Comparison of ENCODE assay signal across 31 cellular contexts in genomic region chr22:20816559-20816958, GRCh38. TPM values are rescaled to one million over a fixed set of nuclear protein-coding genes. Genes with fewer than 3 reads are reported as not detected.
"Had no signal": no experiment of that assay in that cellular context is flagged by ENCODE, and none has a peak within 500 bp of the region (broad histone marks: within the 10 kb centered on the region; RNA-seq: fewer than 3 reads in every experiment).

No MANE protein-coding gene starts in this region.

- H3K79me2 ChIP-seq: hepatocyte had no signal

- H3K27me3 Mint-ChIP-seq: activated naive CD8-positive, alpha-beta T cell treated with anti-CD3 and anti-CD28 coated beads, Interleukin-2, amount 10 ng/mL, durations not matched to agents 7 days and 5 days; naive B cell had no signal

- H3K4me1 Mint-ChIP-seq: mesothelial cell of epicardium, nephron progenitor cell had no signal

- ATAC-seq: gastrocnemius medialis; left cardiac atrium; pancreas; psoas muscle; stimulated activated naive CD8-positive, alpha-beta T cell treated with anti-CD3 and anti-CD28 coated beads, Interleukin-15, Interleukin-2, amounts not matched to agents 100 U/mL and 50 U/mL, for 24 hours had no signal

- H3K9ac ChIP-seq: SK-N-SH had no signal

- H2AFZ ChIP-seq: hepatocyte had no signal

- H3K27ac ChIP-seq: gastrocnemius medialis, hepatocyte, pancreas, psoas muscle, right atrium auricular region, upper lobe of left lung, VCaP had no signal

- H3K27ac Mint-ChIP-seq: activated naive CD8-positive, alpha-beta T cell treated with anti-CD3 and anti-CD28 coated beads, Interleukin-2, amount 10 ng/mL, durations not matched to agents 7 days and 5 days; activated T-helper 2 cell treated with anti-CD3 and anti-CD28 coated beads, Interferon-gamma antibody, Interleukin-2, Interleukin-4, amounts not matched to agents 10 μg/mL and 5 μg/mL and 100 μg/mL, durations not matched to agents 14 hours and 24 hours and 36 hours; mesothelial cell of epicardium; T-helper 1 cell treated with Interleukin-12 subunit alpha and Interleukin-12 subunit beta and Interleukin-4 antibody, amounts not matched to agents 30 μg/mL and 1 μg/mL, for 36 hours had no signal

- H3K4me2 ChIP-seq: hepatocyte, SK-N-SH had no signal

- H3K4me3 Mint-ChIP-seq: activated naive CD8-positive, alpha-beta T cell treated with anti-CD3 and anti-CD28 coated beads, Interleukin-2, amount 10 ng/mL, durations not matched to agents 7 days and 5 days; mesothelial cell of epicardium; naive B cell; nephron progenitor cell; T-helper 1 cell treated with Interleukin-12 subunit alpha and Interleukin-12 subunit beta and Interleukin-4 antibody, amounts not matched to agents 30 μg/mL and 1 μg/mL, for 36 hours had no signal

- H3K4me3 ChIP-seq: gastrocnemius medialis, hepatocyte, pancreas, psoas muscle, right atrium auricular region, upper lobe of left lung had no signal

- H3K9me3 ChIP-seq: gastrocnemius medialis, pancreas, psoas muscle, right atrium auricular region, SK-N-SH, upper lobe of left lung had no signal

- H3K4me1 ChIP-seq: gastrocnemius medialis, pancreas, psoas muscle, right atrium auricular region, upper lobe of left lung had no signal

- H3K9me3 Mint-ChIP-seq: activated naive CD8-positive, alpha-beta T cell treated with anti-CD3 and anti-CD28 coated beads, Interleukin-2, amount 10 ng/mL, durations not matched to agents 7 days and 5 days; activated T-helper 2 cell treated with anti-CD3 and anti-CD28 coated beads, Interferon-gamma antibody, Interleukin-2, Interleukin-4, amounts not matched to agents 10 μg/mL and 5 μg/mL and 100 μg/mL, durations not matched to agents 14 hours and 24 hours and 36 hours; mesothelial cell of epicardium; naive B cell; nephron progenitor cell; T-helper 1 cell treated with Interleukin-12 subunit alpha and Interleukin-12 subunit beta and Interleukin-4 antibody, amounts not matched to agents 30 μg/mL and 1 μg/mL, for 36 hours had no signal

- H3K27me3 ChIP-seq: gastrocnemius medialis, hepatocyte, pancreas, right atrium auricular region, upper lobe of left lung had no signal

- DNase-seq: activated CD4-positive, alpha-beta T cell treated with anti-CD3 and anti-CD28 coated beads for 4 hours; activated CD4-positive, alpha-beta T cell treated with anti-CD3 and anti-CD28 coated beads, Interleukin-2, amount 50 U/mL, for 48 hours; activated CD8-positive, alpha-beta memory T cell treated with anti-CD3 and anti-CD28 coated beads for 24 hours; activated CD8-positive, alpha-beta memory T cell treated with anti-CD3 and anti-CD28 coated beads, Interleukin-2, amount 50 U/mL, for 4 hours; activated naive CD4-positive, alpha-beta T cell treated with Interleukin-2 at 50 U/mL for 16 hours; activated naive CD8-positive, alpha-beta T cell treated with anti-CD3 and anti-CD28 coated beads, Interleukin-2, amount 10 ng/mL, durations not matched to agents 7 days and 5 days; activated T-cell treated with anti-CD3 and anti-CD28 coated beads, Interleukin-2, amount 50 U/mL, for 1 hour; central memory CD4-positive, alpha-beta T cell; dermis blood vessel endothelial cell; effector CD8-positive, alpha-beta T cell; erythroblast; gastrocnemius medialis; glutamatergic neuron; left cardiac atrium; mammary epithelial cell; naive B cell; nephron progenitor cell; pancreas; psoas muscle; SK-N-SH; stimulated activated naive CD8-positive, alpha-beta T cell treated with anti-CD3 and anti-CD28 coated beads, Interleukin-15, Interleukin-2, amounts not matched to agents 100 U/mL and 50 U/mL, for 24 hours; SW 1271; T-helper 9 cell; upper lobe of left lung had no signal

RNA-seq across cellular contexts. Expression of gene SERPIND1, which starts 42.6 kb away (rescaled TPM):
- total RNA-seq: activated naive CD8-positive, alpha-beta T cell treated with anti-CD3 and anti-CD28 coated beads, Interleukin-2, amount 10 ng/mL, durations not matched to agents 7 days and 5 days; activated T-helper 2 cell treated with anti-CD3 and anti-CD28 coated beads, Interferon-gamma antibody, Interleukin-2, Interleukin-4, amounts not matched to agents 10 μg/mL and 5 μg/mL and 100 μg/mL, durations not matched to agents 14 hours and 24 hours and 36 hours; dermis blood vessel endothelial cell; mammary epithelial cell; mesothelial cell of epicardium; psoas muscle had no signal
- polyA plus RNA-seq: keratinocyte, mammary epithelial cell, SK-N-SH had no signal
